ENCODE assay signal across 8 cellular contexts in genomic region chr14:51905673-51906121, GRCh38. TPM values are rescaled to one million over a fixed set of nuclear protein-coding genes. Genes with fewer than 3 reads are reported as not detected.
DNase-seq lines count a peak whose midpoint lies in the region; ATAC-seq, FAIRE-seq and TF ChIP-seq lines count a peak whose summit lies in the region.
"Not testable (repeated sequence)": the region's sequence is repeated elsewhere in the genome, so short reads cannot be mapped to it uniquely, and the experiment has no call there.

No MANE protein-coding gene starts in this region.

- not testable (repeated sequence) for H4K20me1 ChIP-seq in HCT116 (ENCODE audit: insufficient read depth)

- not testable (repeated sequence) for H3K4me1 ChIP-seq in HCT116 (ENCODE audit: control insufficient read depth in 1 of 2, insufficient read depth in 2 of 2, low read length in 2 of 2); small intestine (ENCODE audit: control insufficient read depth in 2 of 2, insufficient read depth in 1 of 2, low read depth in 1 of 2, low read length in 1 of 2)

- peak overlapping the region; percentile 29 for H3K4me3 Mint-ChIP-seq in activated naive CD4-positive, alpha-beta T cell treated with anti-CD3 and anti-CD28 coated beads for 36 hours
- H3K4me3 Mint-ChIP-seq in type B pancreatic cell: peak overlapping the region; percentile 5

- not testable (repeated sequence) for H3K36me3 ChIP-seq in HCT116 (ENCODE audit: control insufficient read depth in 1 of 2, insufficient read depth in 2 of 2, low read length in 2 of 2); small intestine (ENCODE audit: control insufficient read depth in 2 of 2, insufficient read depth in 2 of 2, low read length in 2 of 2)

- not testable (repeated sequence) for TF ChIP-seq CTCF in HCT116 (IDR thresholded peaks at IDR 0.05 in 2 of 3, conservative IDR thresholded peaks at IDR 0.05 in 1 of 3; ENCODE audit: borderline replicate concordance in 1 of 3, insufficient read depth in 1 of 3, low read depth in 2 of 3, low read length in 2 of 3); fibroblast of the aortic adventitia (IDR thresholded peaks at IDR 0.05; ENCODE audit: insufficient read depth, low read length)
- peak; percentile 22 for TF ChIP-seq CTCF in type B pancreatic cell (conservative IDR thresholded peaks at IDR 0.05)

- H3K9me3 Mint-ChIP-seq in activated naive CD4-positive, alpha-beta T cell treated with anti-CD3 and anti-CD28 coated beads for 36 hours: peaks cover 26% of the 10 kb centered on the region
- not testable (repeated sequence) for H3K9me3 Mint-ChIP-seq in type B pancreatic cell

- H3K79me2 ChIP-seq in HCT116 (ENCODE audit: insufficient read depth, low read length): not testable (repeated sequence)

- H3K36me3 Mint-ChIP-seq in activated naive CD4-positive, alpha-beta T cell treated with anti-CD3 and anti-CD28 coated beads for 36 hours (ENCODE audit: low read depth): peaks cover 56% of the 10 kb centered on the region
- H3K36me3 Mint-ChIP-seq in type B pancreatic cell: not testable (repeated sequence)

- H3K27me3 ChIP-seq in HCT116 (ENCODE audit: insufficient read depth, low read length); small intestine (ENCODE audit: control insufficient read depth in 2 of 2, insufficient read depth in 2 of 2, low read length in 2 of 2): not testable (repeated sequence)

- not testable (repeated sequence) for H3K9ac ChIP-seq in HCT116 (ENCODE audit: low read length)

- H3K4me3 ChIP-seq in HCT116 (replicated peaks in 1 of 2; ENCODE audit: low read depth in 1 of 2, low read length in 2 of 2); fibroblast of the aortic adventitia (ENCODE audit: low read depth, low read length); small intestine (ENCODE audit: low read depth in 1 of 2, low read length in 2 of 2): not testable (repeated sequence)

- intact Hi-C loops in HCT116 (cut with micrococcal nuclease): not testable (repeated sequence)
- intact Hi-C loops in activated naive CD4-positive, alpha-beta T cell treated with anti-CD3 and anti-CD28 coated beads for 36 hours (cut with micrococcal nuclease): loop anchor here (1.0 to 5.0 kb wide), 7 partner anchors 10 to 422 kb away; no protein-coding TSS in a partner anchor

- not testable (repeated sequence) for TF ChIP-seq POLR2A in HCT116 (IDR thresholded peaks at IDR 0.05; ENCODE audit: borderline replicate concordance, extremely low read depth, insufficient read depth, insufficient read length)

- 26 to 51% (median 40%) methylated on average over 6 of the region's 6 CpGs for WGBS in small intestine, 3 donors

- H3K27me3 Mint-ChIP-seq in activated naive CD4-positive, alpha-beta T cell treated with anti-CD3 and anti-CD28 coated beads for 36 hours (ENCODE audit: low read depth); type B pancreatic cell: not testable (repeated sequence)

- peak; percentile 83 for ATAC-seq in GM18499 (IDR thresholded peaks at IDR 0.05; ENCODE audit: insufficient read depth, unreplicated experiment)
- not testable (repeated sequence) for ATAC-seq in HCT116

- not testable (repeated sequence) for DNase-seq in HCT116 (ENCODE audit: low read depth, low spot score); type B pancreatic cell (ENCODE audit: extremely low spot score, unreplicated experiment)
- DNase-seq in HT1080 (ENCODE audit: low read depth) (peak; percentile 92), UCSD-AML1 (lab: John Stamatoyannopoulos, UW; ENCODE audit: unreplicated experiment) (peak; percentile 9), fibroblast of the aortic adventitia (ENCODE audit: low read depth) (peak; percentile 68), small intestine (peak; percentile 21)
- DNase-seq in activated naive CD4-positive, alpha-beta T cell treated with anti-CD3 and anti-CD28 coated beads for 36 hours: peak; percentile 84

- TF ChIP-seq RAD21 in HCT116 (IDR thresholded peaks at IDR 0.05; ENCODE audit: low read depth): not testable (repeated sequence)

- POLR2A ChIA-PET in HCT116 (lab: Charles Lee): interaction anchor here (0.6 kb wide), 1 partner anchor 714 kb away, joined by 3 read pairs; no protein-coding TSS in a partner anchor

- RAD21 ChIA-PET in HCT116 (lab: Charles Lee; ENCODE audit: low non-redundant PET in 1 of 2, low total read pairs in 2 of 2, uncharacterized antibody in 2 of 2, unreplicated experiment in 2 of 2): not testable (repeated sequence)

- H2AFZ ChIP-seq in HCT116 (ENCODE audit: low read depth, low read length, poor library complexity, severe bottlenecking): not testable (repeated sequence)

- CTCF ChIA-PET in HCT116 (lab: Charles Lee): not testable (repeated sequence)
- CTCF ChIA-PET in activated naive CD4-positive, alpha-beta T cell treated with anti-CD3 and anti-CD28 coated beads for 36 hours (lab: Charles Lee): interaction anchor here (0.9 to 2.9 kb wide), 7 partner anchors 11 to 77 kb away, joined by 3 to 9 read pairs (median 4); partner anchors contain the start of gene GNG2

- peaks cover 61% of the 10 kb centered on the region for H3K4me1 Mint-ChIP-seq in activated naive CD4-positive, alpha-beta T cell treated with anti-CD3 and anti-CD28 coated beads for 36 hours (ENCODE audit: low read depth)
- H3K4me1 Mint-ChIP-seq in type B pancreatic cell (ENCODE audit: unreplicated experiment): not testable (repeated sequence)

- H3K27ac Mint-ChIP-seq in activated naive CD4-positive, alpha-beta T cell treated with anti-CD3 and anti-CD28 coated beads for 36 hours: peak overlapping the region; percentile 93
- H3K27ac Mint-ChIP-seq in type B pancreatic cell: not testable (repeated sequence)

- not testable (repeated sequence) for H3K9me3 ChIP-seq in HCT116 (ENCODE audit: control insufficient read depth in 1 of 2, insufficient read depth in 1 of 2, low read depth in 1 of 2, low read length in 2 of 2); small intestine (ENCODE audit: control insufficient read depth, low read depth)

- not testable (repeated sequence) for FAIRE-seq in small intestine (lab: Jason Lieb, UNC)

- H3K4me2 ChIP-seq in HCT116 (ENCODE audit: low read length): 0 out of 2 replicates have a peak overlapping the region, but pooled peaks have one; percentile 3

- not testable (repeated sequence) for BruUV-seq in HCT116 (replicated peaks; lab: Mats Ljungman, UMichigan)

- not testable (repeated sequence) for H3K9me2 ChIP-seq in HCT116 (ENCODE audit: insufficient read depth)

- not testable (repeated sequence) for H3K27ac ChIP-seq in HCT116 (ENCODE audit: low read depth, low read length)
- H3K27ac ChIP-seq in small intestine (ENCODE audit: low read depth in 1 of 2, low read length in 1 of 2): peak overlapping the region in 1 of 2 donors; percentile 39

TF ChIP-seq in HCT116, 20 proteins besides CTCF, POLR2A, EP300 and RAD21:
- TF ChIP-seq FOSL1 (IDR thresholded peaks at IDR 0.05; ENCODE audit: low read depth): peak; percentile 16; the same call in 1 of the 2 replicates
TF ChIP-seq in HCT116: peak in this region for 1; not testable (repeated sequence) for 19.

RNA-seq across cellular contexts. Expression of gene GNG2, which starts 45.3 kb away (rescaled TPM):
- total RNA-seq in HCT116 (2021; ENCODE audit: unreplicated experiment) (0.74 TPM), fibroblast of the aortic adventitia (ENCODE audit: low replicate concordance) (10.0 and 15.7 TPM in 2 replicates), type B pancreatic cell (ENCODE audit: low replicate concordance) (8.7 and 45.3 TPM in 2 replicates)
- 0.05 and 0.20 TPM in 2 replicates for polyA plus RNA-seq in HCT116 (2012)
- 3.3 and 5.1 TPM in 2 replicates for total RNA-seq in HT1080 (2014; rRNA removed; shearing (Covaris generic))
- 9.2 and 11.0 TPM in 2 replicates for polyA plus RNA-seq in HT1080 (2015; cell fraction: cytosol; rRNA removed)
- polyA plus RNA-seq in HT1080 (2015; cell fraction: nucleus; rRNA removed): 6.5 and 7.1 TPM in 2 replicates
- 100 to 1,000 TPM; 176 to 181 TPM for total RNA-seq in activated naive CD4-positive, alpha-beta T cell treated with anti-CD3 and anti-CD28 coated beads for 36 hours
- 10 to 100 TPM in 2 of 3 donors, 1 to 10 TPM in 1; 2.9 to 13.5 (median 11.2) TPM for polyA plus RNA-seq in small intestine
